In the genomic region with DNA sequence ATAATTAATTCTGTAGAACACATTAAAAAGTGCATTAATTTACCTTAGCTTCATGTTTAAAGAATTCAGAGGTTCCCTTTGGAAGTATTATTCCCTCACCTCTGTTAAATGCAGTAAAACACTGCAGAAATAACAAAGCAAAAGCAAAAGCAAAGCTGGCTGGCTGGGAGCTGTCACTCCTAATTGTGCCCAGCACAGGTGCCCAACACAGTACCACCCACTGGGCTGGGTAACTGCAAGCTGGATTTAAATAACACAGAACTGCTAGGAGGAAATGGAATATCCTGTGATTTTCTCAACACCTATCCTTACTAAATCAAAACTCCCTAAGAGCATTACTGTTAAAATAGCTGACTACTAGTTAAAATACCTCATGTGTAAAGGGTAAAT, we compare ENCODE assay signal across 15 cellular contexts.
A peak's percentile ranks its signal among the peaks of the same experiment; 100 is the strongest.
DNase-seq lines count a peak whose midpoint lies in the region; ATAC-seq and TF ChIP-seq lines count a peak whose summit lies in the region.
"Had no signal": no experiment of that assay in that cellular context is flagged by ENCODE, and none has a peak within 500 bp of the region (broad histone marks: within the 10 kb centered on the region; RNA-seq: fewer than 3 reads in every experiment).

No MANE protein-coding gene starts in this region.

- peaks cover 0 to 8% (median 0%) of the 10 kb centered on the region in 3 donors for H3K36me3 Mint-ChIP-seq in immature natural killer cell

- peak; percentile 4 for DNase-seq in DMS153 (lab: John Stamatoyannopoulos, UW)
- DNase-seq in H7 = peak; percentile 3
- peak; percentile 28 for DNase-seq in RPMI8226
- peak; percentile 6 for DNase-seq in kidney tubule cell (ENCODE audit: low spot score)
- no peak for DNase-seq in NCI-H510A treated with DMSO at 0.1 percent for 48 hours (lab: John Stamatoyannopoulos, UW)
- DNase-seq in OCI-M2 (lab: John Stamatoyannopoulos, UW; ENCODE audit: unreplicated experiment) = no peak
- no peak for DNase-seq in foreskin keratinocyte
- no peak for DNase-seq in immature natural killer cell
- DNase-seq: activated CD4-positive, alpha-beta T cell treated with anti-CD3 and anti-CD28 coated beads for 1 hour; cerebellar nuclear complex; NCI-H1105 treated with DMSO at 0.1 percent for 48 hours; NCI-H446; OCI-M1; stimulated activated CD4-positive, alpha-beta T cell treated with anti-CD3 and anti-CD28 coated beads, Interleukin-4, amount 100 ng/mL, for 1 hour had no signal

- no peak overlapping the region for H3K27ac Mint-ChIP-seq in immature natural killer cell

- no peaks in the 10 kb centered on the region for H3K27me3 ChIP-seq in H7 (ENCODE audit: control insufficient read depth, insufficient read depth, low read length)
- no peaks in the 10 kb centered on the region for H3K27me3 ChIP-seq in foreskin keratinocyte

- no peak for TF ChIP-seq CTCF in foreskin keratinocyte (conservative IDR thresholded peaks at IDR 0.05)

- peaks cover 5% of the 10 kb centered on the region for H3K4me1 ChIP-seq in foreskin keratinocyte

- H3K9me3 Mint-ChIP-seq in immature natural killer cell = no peaks in the 10 kb centered on the region

- H3K4me1 Mint-ChIP-seq in immature natural killer cell = peaks cover 32 to 54% of the 10 kb centered on the region in 2 donors

- no peak overlapping the region for H3K4me3 ChIP-seq in H7 (ENCODE audit: insufficient read depth, low read depth, low read length)

- peaks cover 0 to 3% (median 0%) of the 10 kb centered on the region in 3 donors for H3K27me3 Mint-ChIP-seq in immature natural killer cell (ENCODE audit: low read depth in 3 of 3)

- ATAC-seq in foreskin keratinocyte = no peak

- peak overlapping the region in 1 of 5 donors; percentile 7 for H3K4me3 Mint-ChIP-seq in immature natural killer cell

- H3K27ac ChIP-seq in foreskin keratinocyte = no peak overlapping the region
- H3K27ac ChIP-seq: KMS-11 had no signal

- H3K36me3 ChIP-seq in H7 (replicated peaks; ENCODE audit: control insufficient read depth, insufficient read depth, low read length) = no peaks in the 10 kb centered on the region

Comparison
In these comparisons a context has a peak if more than half of its experiments do, and no peak if none do; other contexts are left out.
1. DNase-seq: peak in DMS153 (single experiment), H7 (single experiment), RPMI8226 (single experiment) and kidney tubule cell (single experiment); none in NCI-H510A treated with DMSO at 0.1 percent for 48 hours (single experiment), OCI-M2 (single experiment), foreskin keratinocyte (0 of 2) and immature natural killer cell (0 of 3).